Comparison of ENCODE assay signal across 8 cellular contexts in the genomic region with DNA sequence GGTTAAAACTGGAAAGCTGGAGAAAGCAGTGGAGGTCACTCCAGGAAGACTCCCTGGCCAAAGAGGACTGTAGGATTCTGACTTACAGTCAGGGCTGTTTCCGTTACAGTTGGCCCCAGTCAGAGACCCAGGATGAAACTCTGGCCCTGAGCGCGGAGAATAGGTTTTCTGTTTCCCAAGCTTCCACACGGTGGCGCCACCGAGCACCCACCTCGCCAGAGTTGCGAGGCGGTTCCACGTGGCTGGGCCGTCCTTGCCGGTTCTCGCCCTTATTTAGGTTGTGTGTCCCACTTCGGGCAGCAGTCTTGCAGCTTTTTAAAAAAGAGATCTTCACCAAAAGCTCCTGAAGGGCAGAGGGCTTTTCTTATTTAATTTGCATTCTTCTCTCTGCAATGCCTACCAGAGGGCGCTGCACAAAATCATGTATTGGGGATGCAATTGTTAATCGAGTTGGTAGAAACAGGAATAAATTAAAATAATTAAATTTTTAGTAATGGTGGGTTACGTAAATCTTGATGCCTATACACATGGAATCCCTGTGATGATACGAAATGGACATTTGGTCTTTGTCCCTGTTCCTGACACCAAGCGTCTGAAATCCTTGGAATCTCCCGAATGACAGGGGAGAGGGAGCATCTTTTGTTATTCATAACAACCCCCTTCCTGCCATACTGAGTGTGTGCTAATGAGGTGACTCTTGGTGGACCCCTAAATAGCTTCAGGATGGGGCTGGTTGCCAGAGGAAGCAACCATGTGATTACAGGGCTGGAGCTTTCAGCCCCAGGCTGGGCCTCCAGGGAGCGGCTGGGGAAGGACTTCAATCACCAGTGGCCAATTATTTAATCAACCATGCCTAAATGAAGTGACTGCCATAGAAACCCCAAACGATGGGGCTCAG. TPM values are rescaled to one million over a fixed set of nuclear protein-coding genes. Genes with fewer than 3 reads are reported as not detected.
DNase-seq lines count a peak whose midpoint lies in the region; ATAC-seq and TF ChIP-seq lines count a peak whose summit lies in the region.

No MANE protein-coding gene starts in this region.

- H3K36me3 ChIP-seq in HUES6 (ENCODE audit: control insufficient read depth, insufficient read depth, low read length) (no peaks in the 10 kb centered on the region), right lobe of liver (no peaks in the 10 kb centered on the region)

- no peak overlapping the region for H3K27ac ChIP-seq in HUES6 (ENCODE audit: low read depth, low read length)
- no peak overlapping the region for H3K27ac ChIP-seq in right lobe of liver

- CTCF ChIA-PET in WTC11 (lab: Charles Lee): interaction anchor here (0.6 to 5.1 kb wide), 28 partner anchors 9 to 168 kb away, joined by 3 to 85 read pairs (median 4); a partner anchor contains a TSS

- TF ChIP-seq POLR2A in right lobe of liver (IDR thresholded peaks at IDR 0.05): no peak

- POLR2A ChIA-PET in WTC11 (lab: Charles Lee): interaction anchor here (2.2 kb wide), 1 partner anchor 29 kb away, joined by 7 read pairs; no protein-coding TSS in a partner anchor

- H3K4me1 ChIP-seq in HUES6 (ENCODE audit: control insufficient read depth, insufficient read depth, low read length): peaks cover 13% of the 10 kb centered on the region
- H3K4me1 ChIP-seq in right lobe of liver: no peaks in the 10 kb centered on the region

- peaks cover 20% of the 10 kb centered on the region for H3K9me3 Mint-ChIP-seq in WTC11
- H3K9me3 Mint-ChIP-seq in central memory CD8-positive, alpha-beta T cell: no peaks in the 10 kb centered on the region

- intact Hi-C loops in right lobe of liver (cut with DNase I): no loop called here

- H3K27me3 Mint-ChIP-seq in WTC11 (ENCODE audit: low read depth): peaks cover 11% of the 10 kb centered on the region
- peaks cover 40% of the 10 kb centered on the region for H3K27me3 Mint-ChIP-seq in central memory CD8-positive, alpha-beta T cell

- peaks cover 5% of the 10 kb centered on the region for H3K36me3 Mint-ChIP-seq in WTC11
- H3K36me3 Mint-ChIP-seq in central memory CD8-positive, alpha-beta T cell (ENCODE audit: insufficient read depth): no peaks in the 10 kb centered on the region

- peak; percentile 12 for DNase-seq in CMK (ENCODE audit: low read depth)
- DNase-seq in WTC11 (ENCODE audit: low spot score): peak; percentile 82
- DNase-seq in central memory CD8-positive, alpha-beta T cell (ENCODE audit: low spot score in 2 of 2): peak; percentile 29 to 50
- DNase-seq in right lobe of liver: peak; percentile 47 to 58 (median 54)
- DNase-seq in stimulated activated CD8-positive, alpha-beta memory T cell treated with anti-CD3 and anti-CD28 coated beads, Interleukin-15, amount 100 ng/mL, for 48 hours (ENCODE audit: low read depth in 2 of 2): peak; percentile 36 to 42
- no peak for DNase-seq in amniotic stem cell (lab: John Stamatoyannopoulos, UW)
- no peak for DNase-seq in DMS114 treated with DMSO at 0.1 percent for 48 hours (lab: John Stamatoyannopoulos, UW; ENCODE audit: unreplicated experiment)

- H3K27ac Mint-ChIP-seq in WTC11: peak overlapping the region; percentile 48; the same call in 1 of the 2 replicates
- no peak overlapping the region for H3K27ac Mint-ChIP-seq in central memory CD8-positive, alpha-beta T cell (ENCODE audit: low read depth)

- H3K4me3 ChIP-seq in HUES6 (ENCODE audit: low read depth, low read length) (peak overlapping the region; percentile 24; the same call in 1 of the 2 replicates), right lobe of liver (no peak overlapping the region)

- WGBS in right lobe of liver (ENCODE audit: insufficient coverage, low coverage, low lambda C conversion rate, missing lambda C conversion rate): 19% methylated on average over 17 of the region's 22 CpGs

- H3K9ac ChIP-seq in HUES6 (ENCODE audit: low read length): no peak overlapping the region

- H3K27me3 ChIP-seq in HUES6 (ENCODE audit: control insufficient read depth, insufficient read depth, low read length) (peaks cover 12% of the 10 kb centered on the region), right lobe of liver (no peaks in the 10 kb centered on the region)

- TF ChIP-seq CTCF in WTC11 (IDR thresholded peaks at IDR 0.05) (peak; percentile 88), right lobe of liver (IDR thresholded peaks at IDR 0.05) (peak; percentile 57 to 79 (median 70))

- H3K4me1 Mint-ChIP-seq in WTC11: peaks cover 29% of the 10 kb centered on the region
- no peaks in the 10 kb centered on the region for H3K4me1 Mint-ChIP-seq in central memory CD8-positive, alpha-beta T cell

- ATAC-seq in WTC11 (peak; percentile 82), right lobe of liver (peak; percentile 65 to 83 (median 74))
- no peak for ATAC-seq in central memory CD8-positive, alpha-beta T cell (replicated peaks; ENCODE audit: extremely low read depth, poor library complexity, severe bottlenecking)

- H3K9me3 ChIP-seq in HUES6 (ENCODE audit: control insufficient read depth, insufficient read depth, low read depth, low read length) (peaks cover 9% of the 10 kb centered on the region), right lobe of liver (no peaks in the 10 kb centered on the region)

- H3K4me3 Mint-ChIP-seq in WTC11: peak overlapping the region; percentile 41
- no peak overlapping the region for H3K4me3 Mint-ChIP-seq in central memory CD8-positive, alpha-beta T cell

TF ChIP-seq in WTC11, 78 proteins besides CTCF, POLR2A, EP300 and RAD21 (continues in another document):
- TF ChIP-seq, protein P1, sequence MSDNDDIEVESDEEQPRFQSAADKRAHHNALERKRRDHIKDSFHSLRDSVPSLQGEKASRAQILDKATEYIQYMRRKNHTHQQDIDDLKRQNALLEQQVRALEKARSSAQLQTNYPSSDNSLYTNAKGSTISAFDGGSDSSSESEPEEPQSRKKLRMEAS (CRISPR knock-in tag; IDR thresholded peaks at IDR 0.05): peak; percentile 96
- TF ChIP-seq GABPB1 (CRISPR knock-in tag; IDR thresholded peaks at IDR 0.05) (no peak), ZNF121 (CRISPR knock-in tag; IDR thresholded peaks at IDR 0.05) (0 out of 2 replicates have a peak, but pooled peaks have one; percentile 54), ETV6 (CRISPR knock-in tag; IDR thresholded peaks at IDR 0.05) (0 out of 2 replicates have a peak, but pooled peaks have one; percentile 22), MYBL2 (CRISPR knock-in tag; IDR thresholded peaks at IDR 0.05) (0 out of 2 replicates have a peak, but pooled peaks have one; percentile 58), NR1H2 (CRISPR knock-in tag; IDR thresholded peaks at IDR 0.05) (no peak), SP1 (CRISPR knock-in tag; conservative IDR thresholded peaks at IDR 0.05) (peak; percentile 34; the same call in 1 of the 2 replicates), FOXK1 (CRISPR knock-in tag; IDR thresholded peaks at IDR 0.05) (0 out of 2 replicates have a peak, but pooled peaks have one; percentile 28)
- TF ChIP-seq, protein P2, sequence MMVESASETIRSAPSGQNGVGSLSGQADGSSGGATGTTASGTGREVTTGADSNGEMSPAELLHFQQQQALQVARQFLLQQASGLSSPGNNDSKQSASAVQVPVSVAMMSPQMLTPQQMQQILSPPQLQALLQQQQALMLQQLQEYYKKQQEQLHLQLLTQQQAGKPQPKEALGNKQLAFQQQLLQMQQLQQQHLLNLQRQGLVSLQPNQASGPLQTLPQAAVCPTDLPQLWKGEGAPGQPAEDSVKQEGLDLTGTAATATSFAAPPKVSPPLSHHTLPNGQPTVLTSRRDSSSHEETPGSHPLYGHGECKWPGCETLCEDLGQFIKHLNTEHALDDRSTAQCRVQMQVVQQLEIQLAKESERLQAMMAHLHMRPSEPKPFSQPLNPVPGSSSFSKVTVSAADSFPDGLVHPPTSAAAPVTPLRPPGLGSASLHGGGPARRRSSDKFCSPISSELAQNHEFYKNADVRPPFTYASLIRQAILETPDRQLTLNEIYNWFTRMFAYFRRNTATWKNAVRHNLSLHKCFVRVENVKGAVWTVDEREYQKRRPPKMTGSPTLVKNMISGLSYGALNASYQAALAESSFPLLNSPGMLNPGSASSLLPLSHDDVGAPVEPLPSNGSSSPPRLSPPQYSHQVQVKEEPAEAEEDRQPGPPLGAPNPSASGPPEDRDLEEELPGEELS (CRISPR knock-in tag; IDR thresholded peaks at IDR 0.05): peak; percentile 36; the same call in 1 of the 2 replicates
- TF ChIP-seq, protein P3, sequence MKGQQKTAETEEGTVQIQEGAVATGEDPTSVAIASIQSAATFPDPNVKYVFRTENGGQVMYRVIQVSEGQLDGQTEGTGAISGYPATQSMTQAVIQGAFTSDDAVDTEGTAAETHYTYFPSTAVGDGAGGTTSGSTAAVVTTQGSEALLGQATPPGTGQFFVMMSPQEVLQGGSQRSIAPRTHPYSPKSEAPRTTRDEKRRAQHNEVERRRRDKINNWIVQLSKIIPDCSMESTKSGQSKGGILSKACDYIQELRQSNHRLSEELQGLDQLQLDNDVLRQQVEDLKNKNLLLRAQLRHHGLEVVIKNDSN (CRISPR knock-in tag; IDR thresholded peaks at IDR 0.05): peak; percentile 35; the same call in 1 of the 2 replicates
- TF ChIP-seq, protein P4, sequence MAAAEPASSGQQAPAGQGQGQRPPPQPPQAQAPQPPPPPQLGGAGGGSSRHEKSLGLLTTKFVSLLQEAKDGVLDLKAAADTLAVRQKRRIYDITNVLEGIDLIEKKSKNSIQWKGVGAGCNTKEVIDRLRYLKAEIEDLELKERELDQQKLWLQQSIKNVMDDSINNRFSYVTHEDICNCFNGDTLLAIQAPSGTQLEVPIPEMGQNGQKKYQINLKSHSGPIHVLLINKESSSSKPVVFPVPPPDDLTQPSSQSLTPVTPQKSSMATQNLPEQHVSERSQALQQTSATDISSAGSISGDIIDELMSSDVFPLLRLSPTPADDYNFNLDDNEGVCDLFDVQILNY (CRISPR knock-in tag; IDR thresholded peaks at IDR 0.05): 0 out of 2 replicates have a peak, but pooled peaks have one; percentile 42
- TF ChIP-seq, protein P5, sequence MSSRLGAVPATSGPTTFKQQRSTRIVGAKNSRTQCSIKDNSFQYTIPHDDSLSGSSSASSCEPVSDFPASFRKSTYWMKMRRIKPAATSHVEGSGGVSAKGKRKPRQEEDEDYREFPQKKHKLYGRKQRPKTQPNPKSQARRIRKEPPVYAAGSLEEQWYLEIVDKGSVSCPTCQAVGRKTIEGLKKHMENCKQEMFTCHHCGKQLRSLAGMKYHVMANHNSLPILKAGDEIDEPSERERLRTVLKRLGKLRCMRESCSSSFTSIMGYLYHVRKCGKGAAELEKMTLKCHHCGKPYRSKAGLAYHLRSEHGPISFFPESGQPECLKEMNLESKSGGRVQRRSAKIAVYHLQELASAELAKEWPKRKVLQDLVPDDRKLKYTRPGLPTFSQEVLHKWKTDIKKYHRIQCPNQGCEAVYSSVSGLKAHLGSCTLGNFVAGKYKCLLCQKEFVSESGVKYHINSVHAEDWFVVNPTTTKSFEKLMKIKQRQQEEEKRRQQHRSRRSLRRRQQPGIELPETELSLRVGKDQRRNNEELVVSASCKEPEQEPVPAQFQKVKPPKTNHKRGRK (CRISPR knock-in tag; IDR thresholded peaks at IDR 0.05; ENCODE audit: borderline replicate concordance): no peak

RNA-seq across cellular contexts. Expression of a gene that starts 5.5 kb away (rescaled TPM):
- total RNA-seq in WTC11 (2021) (not detected in 3 replicates), right lobe of liver (not detected)

RNA-seq across cellular contexts. Expression of a gene that starts 49.7 kb away (rescaled TPM):
- total RNA-seq in WTC11 (2021): not detected in 3 replicates
- total RNA-seq in right lobe of liver: not detected

Comparison
In these comparisons a context has a peak if more than half of its experiments do, and no peak if none do; other contexts are left out.
1. DNase-seq: peak in CMK (single experiment), WTC11 (single experiment), central memory CD8-positive, alpha-beta T cell (2 of 2), right lobe of liver (3 of 3) and stimulated activated CD8-positive, alpha-beta memory T cell treated with anti-CD3 and anti-CD28 coated beads, Interleukin-15, amount 100 ng/mL, for 48 hours (2 of 2); none in amniotic stem cell (single experiment) and DMS114 treated with DMSO at 0.1 percent for 48 hours (single experiment).